1 cellular context compared by ENCODE assay signal in the genomic region with DNA sequence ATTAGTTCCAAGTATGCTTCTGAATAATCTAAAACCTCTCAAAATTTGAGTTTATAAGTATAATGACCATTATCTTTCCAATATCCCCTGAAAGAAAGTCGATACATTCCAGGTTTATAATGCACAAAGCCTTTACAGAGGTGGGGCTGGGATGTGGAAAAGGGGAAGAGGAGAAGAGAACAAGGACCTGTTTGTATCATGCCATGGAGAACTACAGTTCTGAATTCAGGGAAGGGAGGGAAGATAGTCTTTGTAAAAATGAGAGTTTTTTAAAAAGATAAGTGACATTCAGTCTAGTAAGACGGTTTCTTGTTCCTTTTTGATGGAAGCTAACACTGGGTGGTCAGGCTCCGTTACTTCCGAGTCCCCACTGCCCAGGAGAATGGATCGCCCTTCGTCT.
TF ChIP-seq lines count a peak whose summit lies in the region.

No MANE protein-coding gene starts in this region.

TF ChIP-seq in GM12878, 131 proteins besides CTCF, POLR2A, EP300 and RAD21 (continued from another document):
- TF ChIP-seq, protein P1, sequence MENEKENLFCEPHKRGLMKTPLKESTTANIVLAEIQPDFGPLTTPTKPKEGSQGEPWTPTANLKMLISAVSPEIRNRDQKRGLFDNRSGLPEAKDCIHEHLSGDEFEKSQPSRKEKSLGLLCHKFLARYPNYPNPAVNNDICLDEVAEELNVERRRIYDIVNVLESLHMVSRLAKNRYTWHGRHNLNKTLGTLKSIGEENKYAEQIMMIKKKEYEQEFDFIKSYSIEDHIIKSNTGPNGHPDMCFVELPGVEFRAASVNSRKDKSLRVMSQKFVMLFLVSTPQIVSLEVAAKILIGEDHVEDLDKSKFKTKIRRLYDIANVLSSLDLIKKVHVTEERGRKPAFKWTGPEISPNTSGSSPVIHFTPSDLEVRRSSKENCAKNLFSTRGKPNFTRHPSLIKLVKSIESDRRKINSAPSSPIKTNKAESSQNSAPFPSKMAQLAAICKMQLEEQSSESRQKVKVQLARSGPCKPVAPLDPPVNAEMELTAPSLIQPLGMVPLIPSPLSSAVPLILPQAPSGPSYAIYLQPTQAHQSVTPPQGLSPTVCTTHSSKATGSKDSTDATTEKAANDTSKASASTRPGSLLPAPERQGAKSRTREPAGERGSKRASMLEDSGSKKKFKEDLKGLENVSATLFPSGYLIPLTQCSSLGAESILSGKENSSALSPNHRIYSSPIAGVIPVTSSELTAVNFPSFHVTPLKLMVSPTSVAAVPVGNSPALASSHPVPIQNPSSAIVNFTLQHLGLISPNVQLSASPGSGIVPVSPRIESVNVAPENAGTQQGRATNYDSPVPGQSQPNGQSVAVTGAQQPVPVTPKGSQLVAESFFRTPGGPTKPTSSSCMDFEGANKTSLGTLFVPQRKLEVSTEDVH (IDR thresholded peaks at IDR 0.05; ENCODE audit: low read depth, partially characterized antibody) = no peak
- TF ChIP-seq NFYA (IDR thresholded peaks at IDR 0.05; ENCODE audit: borderline replicate concordance, low read depth, low read length) (no peak), STAT3 (IDR thresholded peaks at IDR 0.05; ENCODE audit: low read depth, low read length) (no peak), PAX5 (IDR thresholded peaks at IDR 0.05; ENCODE audit: borderline replicate concordance, low read depth, low read length) (no peak), RB1 (IDR thresholded peaks at IDR 0.05; ENCODE audit: borderline replicate concordance) (no peak), ETV6 (conservative IDR thresholded peaks at IDR 0.05 in 1 of 2, IDR thresholded peaks at IDR 0.05 in 1 of 2; ENCODE audit: borderline replicate concordance in 1 of 2, low read depth in 1 of 2) (no peak), CBX5 (IDR thresholded peaks at IDR 0.05; ENCODE audit: low read depth) (no peak), CEBPB (IDR thresholded peaks at IDR 0.05; ENCODE audit: borderline replicate concordance in 1 of 2, low read depth in 2 of 2, low read length in 2 of 2) (no peak), ZNF622 (IDR thresholded peaks at IDR 0.05) (no peak)
- TF ChIP-seq, protein P2, sequence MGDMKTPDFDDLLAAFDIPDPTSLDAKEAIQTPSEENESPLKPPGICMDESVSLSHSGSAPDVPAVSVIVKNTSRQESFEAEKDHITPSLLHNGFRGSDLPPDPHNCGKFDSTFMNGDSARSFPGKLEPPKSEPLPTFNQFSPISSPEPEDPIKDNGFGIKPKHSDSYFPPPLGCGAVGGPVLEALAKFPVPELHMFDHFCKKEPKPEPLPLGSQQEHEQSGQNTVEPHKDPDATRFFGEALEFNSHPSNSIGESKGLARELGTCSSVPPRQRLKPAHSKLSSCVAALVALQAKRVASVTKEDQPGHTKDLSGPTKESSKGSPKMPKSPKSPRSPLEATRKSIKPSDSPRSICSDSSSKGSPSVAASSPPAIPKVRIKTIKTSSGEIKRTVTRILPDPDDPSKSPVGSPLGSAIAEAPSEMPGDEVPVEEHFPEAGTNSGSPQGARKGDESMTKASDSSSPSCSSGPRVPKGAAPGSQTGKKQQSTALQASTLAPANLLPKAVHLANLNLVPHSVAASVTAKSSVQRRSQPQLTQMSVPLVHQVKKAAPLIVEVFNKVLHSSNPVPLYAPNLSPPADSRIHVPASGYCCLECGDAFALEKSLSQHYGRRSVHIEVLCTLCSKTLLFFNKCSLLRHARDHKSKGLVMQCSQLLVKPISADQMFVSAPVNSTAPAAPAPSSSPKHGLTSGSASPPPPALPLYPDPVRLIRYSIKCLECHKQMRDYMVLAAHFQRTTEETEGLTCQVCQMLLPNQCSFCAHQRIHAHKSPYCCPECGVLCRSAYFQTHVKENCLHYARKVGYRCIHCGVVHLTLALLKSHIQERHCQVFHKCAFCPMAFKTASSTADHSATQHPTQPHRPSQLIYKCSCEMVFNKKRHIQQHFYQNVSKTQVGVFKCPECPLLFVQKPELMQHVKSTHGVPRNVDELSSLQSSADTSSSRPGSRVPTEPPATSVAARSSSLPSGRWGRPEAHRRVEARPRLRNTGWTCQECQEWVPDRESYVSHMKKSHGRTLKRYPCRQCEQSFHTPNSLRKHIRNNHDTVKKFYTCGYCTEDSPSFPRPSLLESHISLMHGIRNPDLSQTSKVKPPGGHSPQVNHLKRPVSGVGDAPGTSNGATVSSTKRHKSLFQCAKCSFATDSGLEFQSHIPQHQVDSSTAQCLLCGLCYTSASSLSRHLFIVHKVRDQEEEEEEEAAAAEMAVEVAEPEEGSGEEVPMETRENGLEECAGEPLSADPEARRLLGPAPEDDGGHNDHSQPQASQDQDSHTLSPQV (IDR thresholded peaks at IDR 0.05) = no peak
- TF ChIP-seq, protein P3, sequence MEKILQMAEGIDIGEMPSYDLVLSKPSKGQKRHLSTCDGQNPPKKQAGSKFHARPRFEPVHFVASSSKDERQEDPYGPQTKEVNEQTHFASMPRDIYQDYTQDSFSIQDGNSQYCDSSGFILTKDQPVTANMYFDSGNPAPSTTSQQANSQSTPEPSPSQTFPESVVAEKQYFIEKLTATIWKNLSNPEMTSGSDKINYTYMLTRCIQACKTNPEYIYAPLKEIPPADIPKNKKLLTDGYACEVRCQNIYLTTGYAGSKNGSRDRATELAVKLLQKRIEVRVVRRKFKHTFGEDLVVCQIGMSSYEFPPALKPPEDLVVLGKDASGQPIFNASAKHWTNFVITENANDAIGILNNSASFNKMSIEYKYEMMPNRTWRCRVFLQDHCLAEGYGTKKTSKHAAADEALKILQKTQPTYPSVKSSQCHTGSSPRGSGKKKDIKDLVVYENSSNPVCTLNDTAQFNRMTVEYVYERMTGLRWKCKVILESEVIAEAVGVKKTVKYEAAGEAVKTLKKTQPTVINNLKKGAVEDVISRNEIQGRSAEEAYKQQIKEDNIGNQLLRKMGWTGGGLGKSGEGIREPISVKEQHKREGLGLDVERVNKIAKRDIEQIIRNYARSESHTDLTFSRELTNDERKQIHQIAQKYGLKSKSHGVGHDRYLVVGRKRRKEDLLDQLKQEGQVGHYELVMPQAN (conservative IDR thresholded peaks at IDR 0.05) = no peak
TF ChIP-seq in GM12878: peak in this region for 0.
